Comparison of ENCODE assay signal across 1 cellular context in the genomic region with DNA sequence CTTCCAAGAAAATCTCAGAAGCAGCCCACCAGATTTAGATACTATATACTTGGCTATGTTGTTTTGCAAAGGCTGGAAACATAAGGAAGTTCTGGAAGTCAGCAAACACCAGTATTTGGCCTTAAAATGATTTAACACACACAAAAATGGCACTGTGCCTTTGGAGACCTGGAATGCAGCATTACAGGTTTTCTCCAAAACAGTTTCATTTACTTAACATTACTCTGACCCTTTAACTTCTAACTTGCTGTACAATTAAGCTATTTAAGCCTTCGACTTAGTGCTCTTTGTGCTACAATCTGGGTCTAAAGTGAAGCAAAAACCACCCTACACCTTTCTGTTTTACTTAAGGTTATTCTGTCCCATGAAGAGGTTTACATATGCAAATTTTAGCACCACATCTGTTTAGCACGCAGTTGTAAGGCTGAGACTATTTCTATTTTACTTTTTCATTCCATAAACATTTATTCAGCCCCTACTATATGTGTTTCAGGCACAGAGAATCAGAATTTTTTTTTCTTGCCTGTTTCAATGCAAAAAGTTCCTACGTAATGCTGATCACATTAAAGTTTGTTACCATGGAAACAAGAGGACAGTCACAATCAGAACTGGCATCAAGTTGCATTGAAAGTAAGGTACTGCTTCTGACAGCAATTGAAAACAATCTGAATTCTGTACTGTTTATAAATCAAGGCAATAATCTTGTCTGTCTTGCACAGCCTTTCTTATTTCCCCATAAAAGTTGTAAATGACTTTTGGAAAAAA.
TF ChIP-seq lines count a peak whose summit lies in the region.

No MANE protein-coding gene starts in this region.

TF ChIP-seq in GM23338, 12 proteins besides CTCF, POLR2A, EP300 and RAD21 (continued from another document):
- TF ChIP-seq, protein P1, sequence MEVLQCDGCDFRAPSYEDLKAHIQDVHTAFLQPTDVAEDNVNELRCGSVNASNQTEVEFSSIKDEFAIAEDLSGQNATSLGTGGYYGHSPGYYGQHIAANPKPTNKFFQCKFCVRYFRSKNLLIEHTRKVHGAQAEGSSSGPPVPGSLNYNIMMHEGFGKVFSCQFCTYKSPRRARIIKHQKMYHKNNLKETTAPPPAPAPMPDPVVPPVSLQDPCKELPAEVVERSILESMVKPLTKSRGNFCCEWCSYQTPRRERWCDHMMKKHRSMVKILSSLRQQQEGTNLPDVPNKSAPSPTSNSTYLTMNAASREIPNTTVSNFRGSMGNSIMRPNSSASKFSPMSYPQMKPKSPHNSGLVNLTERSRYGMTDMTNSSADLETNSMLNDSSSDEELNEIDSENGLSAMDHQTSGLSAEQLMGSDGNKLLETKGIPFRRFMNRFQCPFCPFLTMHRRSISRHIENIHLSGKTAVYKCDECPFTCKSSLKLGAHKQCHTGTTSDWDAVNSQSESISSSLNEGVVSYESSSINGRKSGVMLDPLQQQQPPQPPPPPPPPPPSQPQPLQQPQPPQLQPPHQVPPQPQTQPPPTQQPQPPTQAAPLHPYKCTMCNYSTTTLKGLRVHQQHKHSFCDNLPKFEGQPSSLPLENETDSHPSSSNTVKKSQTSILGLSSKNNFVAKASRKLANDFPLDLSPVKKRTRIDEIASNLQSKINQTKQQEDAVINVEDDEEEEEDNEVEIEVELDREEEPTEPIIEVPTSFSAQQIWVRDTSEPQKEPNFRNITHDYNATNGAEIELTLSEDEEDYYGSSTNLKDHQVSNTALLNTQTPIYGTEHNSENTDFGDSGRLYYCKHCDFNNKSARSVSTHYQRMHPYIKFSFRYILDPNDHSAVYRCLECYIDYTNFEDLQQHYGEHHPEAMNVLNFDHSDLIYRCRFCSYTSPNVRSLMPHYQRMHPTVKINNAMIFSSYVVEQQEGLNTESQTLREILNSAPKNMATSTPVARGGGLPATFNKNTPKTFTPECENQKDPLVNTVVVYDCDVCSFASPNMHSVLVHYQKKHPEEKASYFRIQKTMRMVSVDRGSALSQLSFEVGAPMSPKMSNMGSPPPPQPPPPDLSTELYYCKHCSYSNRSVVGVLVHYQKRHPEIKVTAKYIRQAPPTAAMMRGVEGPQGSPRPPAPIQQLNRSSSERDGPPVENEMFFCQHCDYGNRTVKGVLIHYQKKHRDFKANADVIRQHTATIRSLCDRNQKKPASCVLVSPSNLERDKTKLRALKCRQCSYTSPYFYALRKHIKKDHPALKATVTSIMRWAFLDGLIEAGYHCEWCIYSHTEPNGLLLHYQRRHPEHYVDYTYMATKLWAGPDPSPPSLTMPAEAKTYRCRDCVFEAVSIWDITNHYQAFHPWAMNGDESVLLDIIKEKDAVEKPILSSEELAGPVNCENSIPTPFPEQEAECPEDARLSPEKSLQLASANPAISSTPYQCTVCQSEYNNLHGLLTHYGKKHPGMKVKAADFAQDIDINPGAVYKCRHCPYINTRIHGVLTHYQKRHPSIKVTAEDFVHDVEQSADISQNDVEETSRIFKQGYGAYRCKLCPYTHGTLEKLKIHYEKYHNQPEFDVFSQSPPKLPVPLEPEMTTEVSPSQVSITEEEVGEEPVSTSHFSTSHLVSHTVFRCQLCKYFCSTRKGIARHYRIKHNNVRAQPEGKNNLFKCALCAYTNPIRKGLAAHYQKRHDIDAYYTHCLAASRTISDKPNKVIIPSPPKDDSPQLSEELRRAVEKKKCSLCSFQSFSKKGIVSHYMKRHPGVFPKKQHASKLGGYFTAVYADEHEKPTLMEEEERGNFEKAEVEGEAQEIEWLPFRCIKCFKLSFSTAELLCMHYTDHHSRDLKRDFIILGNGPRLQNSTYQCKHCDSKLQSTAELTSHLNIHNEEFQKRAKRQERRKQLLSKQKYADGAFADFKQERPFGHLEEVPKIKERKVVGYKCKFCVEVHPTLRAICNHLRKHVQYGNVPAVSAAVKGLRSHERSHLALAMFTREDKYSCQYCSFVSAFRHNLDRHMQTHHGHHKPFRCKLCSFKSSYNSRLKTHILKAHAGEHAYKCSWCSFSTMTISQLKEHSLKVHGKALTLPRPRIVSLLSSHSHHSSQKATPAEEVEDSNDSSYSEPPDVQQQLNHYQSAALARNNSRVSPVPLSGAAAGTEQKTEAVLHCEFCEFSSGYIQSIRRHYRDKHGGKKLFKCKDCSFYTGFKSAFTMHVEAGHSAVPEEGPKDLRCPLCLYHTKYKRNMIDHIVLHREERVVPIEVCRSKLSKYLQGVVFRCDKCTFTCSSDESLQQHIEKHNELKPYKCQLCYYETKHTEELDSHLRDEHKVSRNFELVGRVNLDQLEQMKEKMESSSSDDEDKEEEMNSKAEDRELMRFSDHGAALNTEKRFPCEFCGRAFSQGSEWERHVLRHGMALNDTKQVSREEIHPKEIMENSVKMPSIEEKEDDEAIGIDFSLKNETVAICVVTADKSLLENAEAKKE (CRISPR knock-in tag; IDR thresholded peaks at IDR 0.05), result no peak
- TF ChIP-seq NANOG (IDR thresholded peaks at IDR 0.05; ENCODE audit: borderline replicate concordance), result no peak
- no peak for TF ChIP-seq CREB1 (CRISPR knock-in tag; IDR thresholded peaks at IDR 0.05; ENCODE audit: low read depth)
- no peak for TF ChIP-seq ZNF114 (CRISPR knock-in tag; IDR thresholded peaks at IDR 0.05)
TF ChIP-seq in GM23338: peak in this region for 0.
